8 cellular contexts compared by ENCODE assay signal in the genomic region with DNA sequence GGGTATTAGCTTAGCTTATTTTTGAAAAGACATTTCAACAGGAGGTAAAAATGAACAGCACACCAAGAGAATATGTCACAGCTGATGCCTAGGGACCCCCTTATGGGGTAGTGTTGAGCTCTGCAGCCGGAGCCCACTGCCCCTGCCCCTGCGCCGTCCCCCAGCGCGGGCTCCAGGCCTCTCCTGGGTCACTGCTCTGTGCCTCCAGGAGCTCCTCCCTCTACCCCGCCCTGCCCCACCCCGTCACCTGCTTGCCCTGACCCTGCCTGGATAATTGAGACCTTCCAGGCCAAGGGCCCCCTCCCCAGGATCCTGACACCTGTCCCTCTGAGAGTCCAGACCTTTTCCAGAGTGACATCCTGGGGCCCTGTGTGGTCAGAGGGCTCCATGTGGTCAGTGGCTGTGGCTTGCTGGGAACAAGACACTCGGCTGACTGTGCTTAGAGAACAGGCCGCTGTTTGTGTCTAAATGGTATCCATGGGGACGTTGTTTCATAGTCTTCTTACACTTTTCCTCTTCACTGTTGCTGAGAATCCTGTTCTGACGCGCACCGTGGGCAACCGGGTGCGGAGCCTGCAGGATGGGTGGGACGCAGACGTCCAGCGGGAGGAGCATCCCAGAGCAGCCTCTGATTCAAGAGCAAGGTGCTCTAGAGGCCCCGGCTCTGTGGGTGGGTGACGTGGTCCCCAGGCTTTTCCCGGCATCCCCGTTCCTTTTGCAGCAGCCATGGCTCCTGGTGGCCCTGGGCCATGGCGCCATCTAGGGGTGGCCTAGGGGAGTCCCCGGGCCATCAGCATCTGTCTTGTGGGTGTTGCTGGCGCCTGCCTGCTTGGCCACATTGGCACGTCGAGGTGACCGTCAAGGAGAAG. TPM values are rescaled to one million over a fixed set of nuclear protein-coding genes. Genes with fewer than 3 reads are reported as not detected.
DNase-seq lines count a peak whose midpoint lies in the region; ATAC-seq, FAIRE-seq and TF ChIP-seq lines count a peak whose summit lies in the region.

No MANE protein-coding gene starts in this region.

- FAIRE-seq in pancreas (lab: Jason Lieb, UNC) (no peak), GM12891 (lab: Jason Lieb, UNC) (no peak)

- peak; percentile 74 to 95 (median 94) for ATAC-seq in pancreas

- H3K4me3 ChIP-seq in fibroblast of mammary gland (ENCODE audit: control insufficient read depth, low read depth, low read length) (no peak overlapping the region), pancreas (no peak overlapping the region)

- peak; percentile 49 for TF ChIP-seq CTCF in fibroblast of mammary gland (conservative IDR thresholded peaks at IDR 0.05; ENCODE audit: control insufficient read depth, insufficient read depth, low read depth, low read length)
- TF ChIP-seq CTCF in pancreas (IDR thresholded peaks at IDR 0.05): peak; percentile 69 to 76 (median 74)

- TF ChIP-seq POLR2A in GM12891 (IDR thresholded peaks at IDR 0.05; ENCODE audit: low read depth, low read length): no peak

- H3K27ac ChIP-seq in pancreas: no peak overlapping the region

- no peaks in the 10 kb centered on the region for H3K27me3 ChIP-seq in pancreas

- WGBS in pancreas, 2 donors: 50 to 58% methylated on average over 28 of the region's 28 CpGs

- peaks cover 0 to 5% (median 3%) of the 10 kb centered on the region in 3 donors for H3K4me1 ChIP-seq in pancreas

- intact Hi-C loops in pancreas (cut with DNase I): no loop called here

- DNase-seq in AG08396 (ENCODE audit: low spot score): peak; percentile 52
- peak; percentile 68 for DNase-seq in HuH-7.5 (ENCODE audit: low spot score)
- peak; percentile 42 for DNase-seq in activated T-cell treated with anti-CD3 and anti-CD28 coated beads for 4 hours
- DNase-seq in fibroblast of mammary gland (ENCODE audit: low read depth): peak; percentile 63
- peak in 5 of 6 donors; percentile 63 to 89 (median 79) for DNase-seq in pancreas
- DNase-seq in cerebellar nuclear complex (lab: John Stamatoyannopoulos, UW): no peak
- no peak for DNase-seq in SW 1271 (lab: John Stamatoyannopoulos, UW)
- no peak for DNase-seq in GM12891 (ENCODE audit: insufficient read length, low spot score)

- no peaks in the 10 kb centered on the region for H3K9me3 ChIP-seq in pancreas

- no peaks in the 10 kb centered on the region for H3K36me3 ChIP-seq in pancreas

TF ChIP-seq in GM12891, 5 proteins besides CTCF, POLR2A, EP300 and RAD21:
- TF ChIP-seq PAX5 (IDR thresholded peaks at IDR 0.05; ENCODE audit: insufficient read depth, low read length, severe bottlenecking) (no peak), POLR2AphosphoS5 (IDR thresholded peaks at IDR 0.05; ENCODE audit: low read depth, low read length) (no peak), TAF1 (IDR thresholded peaks at IDR 0.05; ENCODE audit: low read depth, low read length) (no peak), POU2F2 (IDR thresholded peaks at IDR 0.05; ENCODE audit: low read depth, low read length) (no peak)

RNA-seq across cellular contexts. Expression of a gene that starts 20.0 kb away (rescaled TPM):
- 1 to 10 TPM in 3 of 6 donors, under 1 TPM in 3; 0.75 to 2.0 (median 1.2) TPM for total RNA-seq in pancreas
- 10 to 100 TPM in 1 of 2 donors, 1 to 10 TPM in 1; 2.6 to 13.8 TPM for polyA plus RNA-seq in pancreas
- 0.39 TPM for polyA plus RNA-seq in GM12891 (2012; ENCODE audit: low read depth, missing spikeins)

RNA-seq across cellular contexts. Expression of a gene that starts 20.9 kb away (rescaled TPM):
- total RNA-seq in pancreas: 10 to 100 TPM; 19.4 to 42.4 (median 30.6) TPM
- polyA plus RNA-seq in pancreas: 10 to 100 TPM; 47.0 to 71.4 TPM
- polyA plus RNA-seq in GM12891 (2012; ENCODE audit: low read depth, missing spikeins): 5.5 TPM

RNA-seq across cellular contexts. Expression of a gene that starts 25.4 kb away (rescaled TPM):
- total RNA-seq in pancreas: 10 to 100 TPM; 18.8 to 32.3 (median 24.4) TPM
- polyA plus RNA-seq in pancreas: 100 to 1,000 TPM in 1 of 2 donors, 10 to 100 TPM in 1; 87.6 to 130 TPM
- polyA plus RNA-seq in GM12891 (2012; ENCODE audit: low read depth, missing spikeins): 86.9 TPM

RNA-seq across cellular contexts. Expression of a gene that starts 30.9 kb away (rescaled TPM):
- total RNA-seq in pancreas: 10 to 100 TPM; 19.0 to 33.9 (median 21.9) TPM
- polyA plus RNA-seq in pancreas: 10 to 100 TPM; 65.1 to 89.3 TPM
- polyA plus RNA-seq in GM12891 (2012; ENCODE audit: low read depth, missing spikeins): 50.6 TPM

RNA-seq across cellular contexts. Expression of a gene that starts 38.4 kb away (rescaled TPM):
- 10 to 100 TPM; 14.7 to 23.4 (median 19.3) TPM for total RNA-seq in pancreas
- polyA plus RNA-seq in pancreas: 10 to 100 TPM; 85.5 to 91.3 TPM
- polyA plus RNA-seq in GM12891 (2012; ENCODE audit: low read depth, missing spikeins): 20.6 TPM

Comparison
In these comparisons a context has a peak if more than half of its experiments do, and no peak if none do; other contexts are left out.
1. DNase-seq: peak in AG08396 (single experiment), HuH-7.5 (single experiment), activated T-cell treated with anti-CD3 and anti-CD28 coated beads for 4 hours (single experiment), fibroblast of mammary gland (single experiment) and pancreas (5 of 6); none in cerebellar nuclear complex (0 of 2), SW 1271 (0 of 2) and GM12891 (single experiment).